Comparison of ENCODE assay signal across 32 cellular contexts in the genomic region with DNA sequence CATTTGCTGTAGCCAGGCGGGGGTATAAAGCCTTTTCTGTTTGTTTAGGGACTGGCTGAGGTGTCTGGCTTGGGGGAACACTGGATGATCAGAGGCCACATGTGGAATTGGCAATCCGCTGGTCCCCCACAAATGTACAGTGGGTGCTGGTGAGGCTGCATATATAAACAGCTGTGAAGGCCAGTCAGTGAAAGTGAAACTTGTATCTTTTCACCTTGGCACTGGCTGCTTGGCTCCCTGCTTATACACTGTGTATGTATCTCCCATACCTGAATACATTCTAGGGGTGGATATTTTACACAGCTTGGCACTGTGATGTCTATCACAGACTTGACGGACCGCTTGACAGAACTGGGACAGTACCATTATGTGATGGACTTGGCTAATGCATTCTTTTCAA.
"Had no signal": no experiment of that assay in that cellular context is flagged by ENCODE, and none has a peak within 500 bp of the region (broad histone marks: within the 10 kb centered on the region; RNA-seq: fewer than 3 reads in every experiment).

No MANE protein-coding gene starts in this region.

- H3K9me3 ChIP-seq: esophagus squamous epithelium, gastroesophageal sphincter, heart right ventricle had no signal

- H3K4me3 ChIP-seq: esophagus squamous epithelium, gastroesophageal sphincter, heart right ventricle, hepatocyte had no signal

- H3K36me3 ChIP-seq: brain microvascular endothelial cell, esophagus squamous epithelium, gastroesophageal sphincter, heart right ventricle, WERI-Rb-1 had no signal

- ATAC-seq: activated CD4-positive, CD25-positive, alpha-beta regulatory T cell treated with anti-CD3 and anti-CD28 coated beads, Interleukin-2, amount 50 U/mL, for 24 hours; activated CD8-positive, alpha-beta T cell treated with anti-CD3 and anti-CD28 coated beads for 36 hours; activated T-helper 17 cell treated with anti-CD3 and anti-CD28 coated beads, Interleukin-2, amount 50 U/mL, for 72 hours; gastroesophageal sphincter; heart right ventricle had no signal

- FAIRE-seq: astrocyte, colon, endometrium, endothelial cell of umbilical vein had no signal

- H2AFZ ChIP-seq: hepatocyte had no signal

- H3K4me2 ChIP-seq: hepatocyte had no signal

- H3K27me3 ChIP-seq: brain microvascular endothelial cell, esophagus squamous epithelium, gastroesophageal sphincter, heart right ventricle, hepatocyte had no signal

- H3K27ac ChIP-seq: brain microvascular endothelial cell, epithelial cell of prostate, esophagus squamous epithelium, gastroesophageal sphincter, heart right ventricle, hepatocyte, WERI-Rb-1 had no signal

- H3K79me2 ChIP-seq: hepatocyte had no signal

- H3K4me1 ChIP-seq: esophagus squamous epithelium had no signal

- DNase-seq: activated B cell treated with CpG ODN at 0.5 μM for 24 hours; activated CD4-positive, alpha-beta T cell treated with anti-CD3 and anti-CD28 coated beads for 48 hours; activated CD4-positive, alpha-beta T cell treated with anti-CD3 and anti-CD28 coated beads, Interleukin-2, amount 50 U/mL, for 1 hour; activated CD4-positive, alpha-beta T cell treated with anti-CD3 and anti-CD28 coated beads, Interleukin-2, amount 50 U/mL, for 48 hours; activated CD8-positive, alpha-beta memory T cell treated with anti-CD3 and anti-CD28 coated beads for 24 hours; activated CD8-positive, alpha-beta T cell treated with anti-CD3 and anti-CD28 coated beads for 36 hours; activated effector memory CD4-positive, alpha-beta T cell treated with Interleukin-2 at 50 U/mL for 16 hours; activated gamma-delta T cell treated with Interleukin-2 at 50 U/mL for 16 hours; activated naive CD4-positive, alpha-beta T cell treated with anti-CD3 and anti-CD28 coated beads, Interleukin-2, amount 50 U/mL, for 16 hours; activated naive CD4-positive, alpha-beta T cell treated with Interleukin-2 at 50 U/mL for 16 hours; activated T-cell treated with anti-CD3 and anti-CD28 coated beads, Interleukin-2, amount 50 U/mL, for 4 hours; amniotic stem cell; anterior cingulate cortex; brain microvascular endothelial cell; caudate nucleus; cortex of kidney; dermis blood vessel endothelial cell; effector CD4-positive, alpha-beta T cell; esophagus squamous epithelium; foreskin melanocyte; heart right ventricle; T1000; WERI-Rb-1 had no signal
